ENCODE assay signal across 12 cellular contexts in genomic region chr1:28173980-28174297, GRCh38. TPM values are rescaled to one million over a fixed set of nuclear protein-coding genes. Genes with fewer than 3 reads are reported as not detected.
DNase-seq lines count a peak whose midpoint lies in the region; ATAC-seq and TF ChIP-seq lines count a peak whose summit lies in the region.
"Had no signal": no experiment of that assay in that cellular context is flagged by ENCODE, and none has a peak within 500 bp of the region (broad histone marks: within the 10 kb centered on the region; RNA-seq: fewer than 3 reads in every experiment).

No MANE protein-coding gene starts in this region.

- POLR2A ChIA-PET in activated naive CD8-positive, alpha-beta T cell treated with anti-CD3 and anti-CD28 coated beads, Interleukin-2, amount 10 ng/mL, durations not matched to agents 7 days and 5 days (lab: Charles Lee), result no interaction called here

- H3K27me3 Mint-ChIP-seq in activated naive CD8-positive, alpha-beta T cell treated with anti-CD3 and anti-CD28 coated beads, Interleukin-2, amount 10 ng/mL, durations not matched to agents 7 days and 5 days, result peaks cover 40% of the 10 kb centered on the region
- H3K27me3 Mint-ChIP-seq in activated naive CD8-positive, alpha-beta T cell treated with anti-CD3 and anti-CD28 coated beads, Interleukin-2, amount 50 U/mL, for 24 hours, result peaks cover 32% of the 10 kb centered on the region

- H3K4me3 ChIP-seq in coronary artery (peak overlapping the region; percentile 32), mesodermal cell (ENCODE audit: extremely low read depth, insufficient read depth, low read length, poor library complexity, severe bottlenecking) (no peak overlapping the region), upper lobe of left lung (peak overlapping the region in 3 of 4 donors; percentile 12 to 49 (median 25))

- DNase-seq in activated naive CD8-positive, alpha-beta T cell treated with anti-CD3 and anti-CD28 coated beads, Interleukin-2, amount 10 ng/mL, durations not matched to agents 7 days and 5 days, result no peak
- no peak for DNase-seq in activated naive CD8-positive, alpha-beta T cell treated with anti-CD3 and anti-CD28 coated beads, Interleukin-2, amount 50 U/mL, for 24 hours
- DNase-seq in coronary artery (ENCODE audit: low spot score) (no peak), upper lobe of left lung (no peak), NCI-H510A (lab: John Stamatoyannopoulos, UW) (no peak), NCI-H1417 (lab: John Stamatoyannopoulos, UW) (no peak)
- DNase-seq: ACHN; activated CD4-positive, alpha-beta T cell treated with anti-CD3 and anti-CD28 coated beads for 48 hours had no signal

- peaks cover 46% of the 10 kb centered on the region for H3K4me1 Mint-ChIP-seq in activated naive CD8-positive, alpha-beta T cell treated with anti-CD3 and anti-CD28 coated beads, Interleukin-2, amount 10 ng/mL, durations not matched to agents 7 days and 5 days
- H3K4me1 Mint-ChIP-seq in activated naive CD8-positive, alpha-beta T cell treated with anti-CD3 and anti-CD28 coated beads, Interleukin-2, amount 50 U/mL, for 24 hours, result peaks cover 51% of the 10 kb centered on the region

- no peak for ATAC-seq in activated naive CD8-positive, alpha-beta T cell treated with anti-CD3 and anti-CD28 coated beads, Interleukin-2, amount 10 ng/mL, durations not matched to agents 7 days and 5 days (ENCODE audit: low read depth)
- no peak for ATAC-seq in activated naive CD8-positive, alpha-beta T cell treated with anti-CD3 and anti-CD28 coated beads, Interleukin-2, amount 50 U/mL, for 24 hours
- ATAC-seq in upper lobe of left lung (ENCODE audit: low FRiP score in 2 of 2) (peak in 1 of 2 donors; percentile 32), GM18505 (IDR thresholded peaks at IDR 0.05; ENCODE audit: unreplicated experiment) (no peak)
- ATAC-seq: foreskin keratinocyte had no signal

- H3K4me3 Mint-ChIP-seq in activated naive CD8-positive, alpha-beta T cell treated with anti-CD3 and anti-CD28 coated beads, Interleukin-2, amount 10 ng/mL, durations not matched to agents 7 days and 5 days, result peak overlapping the region; percentile 3
- H3K4me3 Mint-ChIP-seq in activated naive CD8-positive, alpha-beta T cell treated with anti-CD3 and anti-CD28 coated beads, Interleukin-2, amount 50 U/mL, for 24 hours, result no peak overlapping the region
- H3K4me3 Mint-ChIP-seq: nephron had no signal

- H3K27me3 ChIP-seq in upper lobe of left lung, result no peaks in the 10 kb centered on the region
- H3K27me3 ChIP-seq: foreskin keratinocyte had no signal

- H3K27ac ChIP-seq in coronary artery (peak overlapping the region in 1 of 2 donors; percentile 80), mesodermal cell (ENCODE audit: low read depth, low read length, severe bottlenecking) (peak overlapping the region; percentile 23), upper lobe of left lung (peak overlapping the region; percentile 54 to 88 (median 81))
- H3K27ac ChIP-seq: foreskin keratinocyte had no signal

- no peaks in the 10 kb centered on the region for H3K36me3 ChIP-seq in mesodermal cell (ENCODE audit: control insufficient read depth, insufficient read depth, low read length)
- H3K36me3 ChIP-seq in upper lobe of left lung, result no peaks in the 10 kb centered on the region

- TF ChIP-seq CTCF in coronary artery (IDR thresholded peaks at IDR 0.05) (no peak), upper lobe of left lung (IDR thresholded peaks at IDR 0.05) (no peak)

- TF ChIP-seq POLR2A in upper lobe of left lung (IDR thresholded peaks at IDR 0.05) (no peak), GM18505 (IDR thresholded peaks at IDR 0.05; ENCODE audit: borderline replicate concordance, extremely low read depth, insufficient read depth, insufficient read length) (no peak)

- no peak for TF ChIP-seq EP300 in upper lobe of left lung (IDR thresholded peaks at IDR 0.05)

- H3K9me3 ChIP-seq in mesodermal cell (ENCODE audit: control insufficient read depth, low read length) (no peaks in the 10 kb centered on the region), upper lobe of left lung (no peaks in the 10 kb centered on the region)

- H3K27ac Mint-ChIP-seq in activated naive CD8-positive, alpha-beta T cell treated with anti-CD3 and anti-CD28 coated beads, Interleukin-2, amount 10 ng/mL, durations not matched to agents 7 days and 5 days, result peak overlapping the region; percentile 44
- no peak overlapping the region for H3K27ac Mint-ChIP-seq in activated naive CD8-positive, alpha-beta T cell treated with anti-CD3 and anti-CD28 coated beads, Interleukin-2, amount 50 U/mL, for 24 hours

- 83 to 100% methylated on average over 1 to 2 of the region's 5 CpGs for WGBS in mesodermal cell (ENCODE audit: insufficient coverage in 2 of 2), 2 experiments
- 92% methylated on average over 3 of the region's 5 CpGs; no CpG with 5 or more reads in 1 of the 2 donors for WGBS in upper lobe of left lung, 2 donors

- no peaks in the 10 kb centered on the region for H3K9me3 Mint-ChIP-seq in activated naive CD8-positive, alpha-beta T cell treated with anti-CD3 and anti-CD28 coated beads, Interleukin-2, amount 10 ng/mL, durations not matched to agents 7 days and 5 days
- no peaks in the 10 kb centered on the region for H3K9me3 Mint-ChIP-seq in activated naive CD8-positive, alpha-beta T cell treated with anti-CD3 and anti-CD28 coated beads, Interleukin-2, amount 50 U/mL, for 24 hours
- H3K9me3 Mint-ChIP-seq: nephron had no signal

- no peaks in the 10 kb centered on the region for H3K36me3 Mint-ChIP-seq in activated naive CD8-positive, alpha-beta T cell treated with anti-CD3 and anti-CD28 coated beads, Interleukin-2, amount 10 ng/mL, durations not matched to agents 7 days and 5 days
- no peaks in the 10 kb centered on the region for H3K36me3 Mint-ChIP-seq in activated naive CD8-positive, alpha-beta T cell treated with anti-CD3 and anti-CD28 coated beads, Interleukin-2, amount 50 U/mL, for 24 hours (ENCODE audit: low read depth)

- peaks cover 12% of the 10 kb centered on the region for H3K4me1 ChIP-seq in mesodermal cell (ENCODE audit: control insufficient read depth, insufficient read depth, low read length, poor library complexity, severe bottlenecking)
- peaks cover 30 to 44% (median 38%) of the 10 kb centered on the region in 4 donors for H3K4me1 ChIP-seq in upper lobe of left lung

RNA-seq across cellular contexts. Expression of gene PTAFR, which starts 2.6 kb away (rescaled TPM):
- 1 to 10 TPM in 1 of 2 experiments, under 1 TPM in 1; 0.99 to 1.1 TPM for total RNA-seq in activated naive CD8-positive, alpha-beta T cell treated with anti-CD3 and anti-CD28 coated beads, Interleukin-2, amount 10 ng/mL, durations not matched to agents 7 days and 5 days
- 0.18 TPM for polyA plus RNA-seq in mesodermal cell (2013, experiment 1 of 2)
- polyA plus RNA-seq in mesodermal cell (2013, experiment 2 of 2), result 0.15 TPM
- total RNA-seq in upper lobe of left lung, result 10 to 100 TPM; 10.5 to 42.3 (median 22.0) TPM

RNA-seq across cellular contexts. Expression of gene DNAJC8, which starts 58.9 kb away (rescaled TPM):
- total RNA-seq in activated naive CD8-positive, alpha-beta T cell treated with anti-CD3 and anti-CD28 coated beads, Interleukin-2, amount 10 ng/mL, durations not matched to agents 7 days and 5 days, result 100 to 1,000 TPM; 106 TPM
- polyA plus RNA-seq in mesodermal cell (2013, experiment 1 of 2), result 139 TPM
- polyA plus RNA-seq in mesodermal cell (2013, experiment 2 of 2), result 142 TPM
- 100 to 1,000 TPM in 2 of 6 donors, 10 to 100 TPM in 4; 50.0 to 107 (median 73.5) TPM for total RNA-seq in upper lobe of left lung

Comparison
In these comparisons a context has a peak if more than half of its experiments do, and no peak if none do; other contexts are left out.
1. RNA of gene PTAFR, which starts 2.6 kb away (total RNA-seq): 10.5 to 42.3 TPM in upper lobe of left lung; 0.99 to 1.1 TPM in activated naive CD8-positive, alpha-beta T cell treated with anti-CD3 and anti-CD28 coated beads, Interleukin-2, amount 10 ng/mL, durations not matched to agents 7 days and 5 days; every median in the first group is over 4 times any median in the second.